ENCODE assay signal across 26 cellular contexts in the genomic region with DNA sequence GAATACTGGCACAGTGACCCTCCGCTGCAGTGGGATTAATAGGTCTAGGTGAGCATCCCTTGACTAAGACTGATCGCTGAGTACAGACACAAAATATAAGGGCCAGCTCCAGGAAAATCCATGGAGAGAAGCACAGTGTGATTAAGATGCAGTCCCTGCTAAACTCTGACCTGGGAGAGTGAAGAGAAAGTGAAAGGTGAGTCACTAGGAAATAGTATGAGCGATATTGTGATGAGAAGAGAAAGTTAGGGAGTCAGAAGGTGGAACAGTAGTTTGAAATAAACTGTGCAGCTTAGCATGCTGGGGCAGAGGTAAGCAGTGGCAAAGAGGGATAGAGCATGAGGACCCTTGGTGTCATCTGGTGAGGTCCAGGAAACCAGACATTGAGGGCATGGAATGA.
DNase-seq lines count a peak whose midpoint lies in the region; ATAC-seq and TF ChIP-seq lines count a peak whose summit lies in the region.
"Had no signal": no experiment of that assay in that cellular context is flagged by ENCODE, and none has a peak within 500 bp of the region (broad histone marks: within the 10 kb centered on the region; RNA-seq: fewer than 3 reads in every experiment).

No MANE protein-coding gene starts in this region.

- H3K79me2 ChIP-seq in osteoblast (ENCODE audit: insufficient read depth, low read length), result no peaks in the 10 kb centered on the region

- CTCF ChIA-PET in activated CD8-positive, alpha-beta T cell treated with anti-CD3 and anti-CD28 coated beads for 36 hours (lab: Charles Lee), result no interaction called here
- CTCF ChIA-PET in activated CD8-positive, alpha-beta T cell treated with anti-CD3 and anti-CD28 coated beads, Interleukin-2, amount 10 ng/mL, durations not matched to agents 7 days and 5 days (lab: Charles Lee), result interaction anchor here (0.8 kb wide), 1 partner anchor 9 kb away, joined by 4 read pairs; no protein-coding TSS in a partner anchor
- CTCF ChIA-PET in HEK293 (lab: Yijun Ruan, JAX), result interaction anchor here (0.7 kb wide), 1 partner anchor 75 kb away, joined by 5 read pairs; no protein-coding TSS in a partner anchor

- H3K4me1 Mint-ChIP-seq in activated CD8-positive, alpha-beta T cell treated with anti-CD3 and anti-CD28 coated beads for 36 hours (ENCODE audit: low read depth), result peaks cover 2% of the 10 kb centered on the region
- peaks cover 4% of the 10 kb centered on the region for H3K4me1 Mint-ChIP-seq in activated CD8-positive, alpha-beta T cell treated with anti-CD3 and anti-CD28 coated beads, Interleukin-2, amount 10 ng/mL, durations not matched to agents 7 days and 5 days (ENCODE audit: low read depth)
- no peaks in the 10 kb centered on the region for H3K4me1 Mint-ChIP-seq in activated T-helper 17 cell treated with anti-CD3 and anti-CD28 coated beads, Interleukin-2, amount 50 U/mL, for 72 hours
- no peaks in the 10 kb centered on the region for H3K4me1 Mint-ChIP-seq in nephron progenitor cell

- H2AFZ ChIP-seq in osteoblast (ENCODE audit: low read length), result no peak overlapping the region

- 84 to 89% methylated on average over 3 of the region's 3 CpGs for WGBS in esophagus squamous epithelium, 2 donors

- no peak overlapping the region for H3K27ac ChIP-seq in HEK293 (ENCODE audit: extremely low read depth, low read depth, low read length)
- H3K27ac ChIP-seq in osteoblast (ENCODE audit: low read depth, low read length), result no peak overlapping the region
- no peak overlapping the region for H3K27ac ChIP-seq in esophagus squamous epithelium
- H3K27ac ChIP-seq: HL-60, SJCRH30 had no signal

- TF ChIP-seq POLR2A in esophagus squamous epithelium (IDR thresholded peaks at IDR 0.05), result no peak

- no peak overlapping the region for H3K4me2 ChIP-seq in osteoblast (ENCODE audit: insufficient read depth, low read length)

- POLR2A ChIA-PET in activated CD8-positive, alpha-beta T cell treated with anti-CD3 and anti-CD28 coated beads for 36 hours (lab: Charles Lee), result no interaction called here
- POLR2A ChIA-PET in activated CD8-positive, alpha-beta T cell treated with anti-CD3 and anti-CD28 coated beads, Interleukin-2, amount 10 ng/mL, durations not matched to agents 7 days and 5 days (lab: Charles Lee), result no interaction called here
- POLR2A ChIA-PET in HEK293 (lab: Yijun Ruan, JAX), result no interaction called here

- H3K9me3 ChIP-seq in HEK293 (ENCODE audit: control insufficient read depth, insufficient read depth, low read depth, low read length), result no peaks in the 10 kb centered on the region
- no peaks in the 10 kb centered on the region for H3K9me3 ChIP-seq in osteoblast (ENCODE audit: low read depth, low read length)
- H3K9me3 ChIP-seq in esophagus squamous epithelium, result no peaks in the 10 kb centered on the region
- H3K9me3 ChIP-seq: SJCRH30 had no signal

- no peak overlapping the region for H3K4me3 ChIP-seq in HEK293 (ENCODE audit: low read depth, low read length)
- no peak overlapping the region for H3K4me3 ChIP-seq in osteoblast (ENCODE audit: insufficient read depth, low read length)
- H3K4me3 ChIP-seq in esophagus squamous epithelium, result no peak overlapping the region
- H3K4me3 ChIP-seq: SJCRH30 had no signal

- intact Hi-C loops in activated CD8-positive, alpha-beta T cell treated with anti-CD3 and anti-CD28 coated beads for 36 hours (cut with micrococcal nuclease), result no loop called here
- intact Hi-C loops in esophagus squamous epithelium (cut with DNase I), result no loop called here

- H3K27me3 Mint-ChIP-seq in activated CD8-positive, alpha-beta T cell treated with anti-CD3 and anti-CD28 coated beads for 36 hours, result peaks cover 7% of the 10 kb centered on the region
- H3K27me3 Mint-ChIP-seq in activated CD8-positive, alpha-beta T cell treated with anti-CD3 and anti-CD28 coated beads, Interleukin-2, amount 10 ng/mL, durations not matched to agents 7 days and 5 days (ENCODE audit: low read depth), result peaks cover 2% of the 10 kb centered on the region
- H3K27me3 Mint-ChIP-seq in activated T-helper 17 cell treated with anti-CD3 and anti-CD28 coated beads, Interleukin-2, amount 50 U/mL, for 72 hours, result peaks cover 12% of the 10 kb centered on the region
- H3K27me3 Mint-ChIP-seq in nephron progenitor cell (ENCODE audit: low read depth, poor library complexity), result no peaks in the 10 kb centered on the region

- H3K36me3 Mint-ChIP-seq in activated CD8-positive, alpha-beta T cell treated with anti-CD3 and anti-CD28 coated beads for 36 hours (ENCODE audit: low read depth), result no peaks in the 10 kb centered on the region
- no peaks in the 10 kb centered on the region for H3K36me3 Mint-ChIP-seq in activated CD8-positive, alpha-beta T cell treated with anti-CD3 and anti-CD28 coated beads, Interleukin-2, amount 10 ng/mL, durations not matched to agents 7 days and 5 days (ENCODE audit: low read depth)
- no peaks in the 10 kb centered on the region for H3K36me3 Mint-ChIP-seq in activated T-helper 17 cell treated with anti-CD3 and anti-CD28 coated beads, Interleukin-2, amount 50 U/mL, for 72 hours (ENCODE audit: low read depth)
- no peaks in the 10 kb centered on the region for H3K36me3 Mint-ChIP-seq in nephron progenitor cell (ENCODE audit: low read depth)

- ATAC-seq in activated CD8-positive, alpha-beta T cell treated with anti-CD3 and anti-CD28 coated beads for 36 hours, result peak; percentile 45
- no peak for ATAC-seq in activated CD8-positive, alpha-beta T cell treated with anti-CD3 and anti-CD28 coated beads, Interleukin-2, amount 10 ng/mL, durations not matched to agents 7 days and 5 days
- ATAC-seq in activated T-helper 17 cell treated with anti-CD3 and anti-CD28 coated beads, Interleukin-2, amount 50 U/mL, for 72 hours (replicated peaks), result peak; percentile 53
- ATAC-seq: PC-3, Right ventricle myocardium inferior, SK-N-SH treated with all-trans-retinoic acid at 6 μM for 48 hours had no signal

- H3K4me1 ChIP-seq in HEK293 (ENCODE audit: control insufficient read depth, insufficient read depth, low read length) (no peaks in the 10 kb centered on the region), osteoblast (ENCODE audit: insufficient read depth, low read length) (no peaks in the 10 kb centered on the region), esophagus squamous epithelium (no peaks in the 10 kb centered on the region)

- no peak for DNase-seq in activated CD8-positive, alpha-beta T cell treated with anti-CD3 and anti-CD28 coated beads for 36 hours
- no peak for DNase-seq in activated CD8-positive, alpha-beta T cell treated with anti-CD3 and anti-CD28 coated beads, Interleukin-2, amount 10 ng/mL, durations not matched to agents 7 days and 5 days
- DNase-seq in kidney tubule cell (ENCODE audit: low spot score) (peak; percentile 17), osteoblast (ENCODE audit: insufficient read length, low spot score, missing footprints) (no peak), nephron progenitor cell (no peak), esophagus squamous epithelium (lab: John Stamatoyannopoulos, UW) (no peak)
- DNase-seq: 8988T, ACHN, Calu3, DMS79 treated with DMSO at 0.1 percent for 48 hours, GF-D8, HFFc6, Karpas-422, NCI-H1092 treated with DMSO at 0.1 percent for 48 hours, NCI-H1436, NCI-H187 treated with DMSO at 0.1 percent for 48 hours, NCI-H2171 treated with DMSO at 0.1 percent for 48 hours, NCI-H524, NCI-H748 treated with DMSO at 0.1 percent for 48 hours, PC-3, SJCRH30 had no signal

- no peak for TF ChIP-seq CTCF in activated CD8-positive, alpha-beta T cell treated with anti-CD3 and anti-CD28 coated beads for 36 hours (IDR thresholded peaks at IDR 0.05)
- TF ChIP-seq CTCF in HEK293 (tag by site-specific recombination; IDR thresholded peaks at IDR 0.05) (no peak), osteoblast (IDR thresholded peaks at IDR 0.05; ENCODE audit: extremely low read depth, low read depth, low read length) (no peak), nephron progenitor cell (IDR thresholded peaks at IDR 0.05) (no peak), esophagus squamous epithelium (IDR thresholded peaks at IDR 0.05) (no peak)

- no peaks in the 10 kb centered on the region for H4K20me1 ChIP-seq in osteoblast (ENCODE audit: insufficient read depth, low read length)

- H3K36me3 ChIP-seq in HEK293 (ENCODE audit: control insufficient read depth in 2 of 2, insufficient read depth in 1 of 2, low read length in 2 of 2) (no peaks in the 10 kb centered on the region), osteoblast (ENCODE audit: insufficient read depth, low read length) (no peaks in the 10 kb centered on the region), esophagus squamous epithelium (no peaks in the 10 kb centered on the region)
- H3K36me3 ChIP-seq: SJCRH30 had no signal

- no peak overlapping the region for H3K4me3 Mint-ChIP-seq in activated CD8-positive, alpha-beta T cell treated with anti-CD3 and anti-CD28 coated beads for 36 hours
- H3K4me3 Mint-ChIP-seq in activated CD8-positive, alpha-beta T cell treated with anti-CD3 and anti-CD28 coated beads, Interleukin-2, amount 10 ng/mL, durations not matched to agents 7 days and 5 days, result no peak overlapping the region
- no peak overlapping the region for H3K4me3 Mint-ChIP-seq in activated T-helper 17 cell treated with anti-CD3 and anti-CD28 coated beads, Interleukin-2, amount 50 U/mL, for 72 hours
- no peak overlapping the region for H3K4me3 Mint-ChIP-seq in nephron progenitor cell
- H3K4me3 Mint-ChIP-seq: HFFc6 had no signal

- H3K27ac Mint-ChIP-seq in activated CD8-positive, alpha-beta T cell treated with anti-CD3 and anti-CD28 coated beads for 36 hours, result no peak overlapping the region
- no peak overlapping the region for H3K27ac Mint-ChIP-seq in activated CD8-positive, alpha-beta T cell treated with anti-CD3 and anti-CD28 coated beads, Interleukin-2, amount 10 ng/mL, durations not matched to agents 7 days and 5 days
- no peak overlapping the region for H3K27ac Mint-ChIP-seq in activated T-helper 17 cell treated with anti-CD3 and anti-CD28 coated beads, Interleukin-2, amount 50 U/mL, for 72 hours
- H3K27ac Mint-ChIP-seq in nephron progenitor cell, result no peak overlapping the region
- H3K27ac Mint-ChIP-seq: HFFc6 had no signal

- H3K27me3 ChIP-seq in osteoblast (ENCODE audit: insufficient read depth, low read length) (no peaks in the 10 kb centered on the region), esophagus squamous epithelium (no peaks in the 10 kb centered on the region)
- H3K27me3 ChIP-seq: SJCRH30 had no signal

- no peaks in the 10 kb centered on the region for H3K9me3 Mint-ChIP-seq in activated CD8-positive, alpha-beta T cell treated with anti-CD3 and anti-CD28 coated beads for 36 hours
- no peaks in the 10 kb centered on the region for H3K9me3 Mint-ChIP-seq in activated CD8-positive, alpha-beta T cell treated with anti-CD3 and anti-CD28 coated beads, Interleukin-2, amount 10 ng/mL, durations not matched to agents 7 days and 5 days (ENCODE audit: insufficient read depth)
- H3K9me3 Mint-ChIP-seq in activated T-helper 17 cell treated with anti-CD3 and anti-CD28 coated beads, Interleukin-2, amount 50 U/mL, for 72 hours, result no peaks in the 10 kb centered on the region
- no peaks in the 10 kb centered on the region for H3K9me3 Mint-ChIP-seq in nephron progenitor cell

TF ChIP-seq in HEK293, 187 proteins besides CTCF, POLR2A, EP300 and RAD21:
- no peak for TF ChIP-seq ZBTB8A (tag by site-specific recombination; IDR thresholded peaks at IDR 0.05)
- TF ChIP-seq PRDM1 (tag by site-specific recombination; IDR thresholded peaks at IDR 0.05), result peak; percentile 65
